Comparison of ENCODE assay signal across 12 cellular contexts in the genomic region with DNA sequence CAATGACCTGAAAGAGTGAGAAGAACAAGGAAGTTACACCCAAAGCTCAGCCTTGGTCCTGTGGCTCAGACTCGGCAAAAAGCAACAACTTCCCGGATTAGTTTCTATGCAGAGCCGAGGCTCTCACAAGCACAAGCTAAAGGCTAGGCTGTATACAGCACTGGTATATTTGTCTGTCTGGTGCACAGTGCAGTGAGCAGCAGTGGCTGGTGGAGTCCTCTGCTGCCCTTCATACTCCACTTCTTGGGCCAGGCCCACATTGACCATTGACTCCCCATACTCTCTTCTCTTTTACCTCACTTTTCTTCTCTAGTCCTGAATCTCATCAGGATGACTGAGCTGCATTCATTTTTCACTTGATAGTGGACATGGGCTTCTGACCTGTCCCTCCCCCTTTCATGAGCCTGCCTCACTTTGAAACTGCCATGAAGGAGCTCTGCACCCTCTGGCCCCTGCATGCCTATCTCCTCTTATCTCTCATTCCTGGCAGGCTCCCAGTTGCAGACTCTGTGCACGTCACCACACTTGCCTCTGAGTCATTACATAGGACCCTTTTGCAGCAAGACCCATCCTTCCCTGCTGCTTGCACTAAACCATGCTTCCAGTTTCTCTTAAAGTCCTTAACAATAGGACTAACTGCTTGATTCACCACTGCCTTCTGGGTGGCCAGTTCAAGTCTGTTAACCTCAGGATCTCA.
DNase-seq lines count a peak whose midpoint lies in the region; ATAC-seq and TF ChIP-seq lines count a peak whose summit lies in the region.
"Had no signal": no experiment of that assay in that cellular context is flagged by ENCODE, and none has a peak within 500 bp of the region (broad histone marks: within the 10 kb centered on the region; RNA-seq: fewer than 3 reads in every experiment).

No MANE protein-coding gene starts in this region.

- TF ChIP-seq CTCF in cardiac fibroblast (IDR thresholded peaks at IDR 0.05; ENCODE audit: low read depth, low read length) (no peak), osteoblast (IDR thresholded peaks at IDR 0.05; ENCODE audit: extremely low read depth, low read depth, low read length) (no peak)

- peaks cover 33% of the 10 kb centered on the region for H3K4me1 ChIP-seq in mesodermal cell (ENCODE audit: control insufficient read depth, insufficient read depth, low read length, poor library complexity, severe bottlenecking)
- peaks cover 22% of the 10 kb centered on the region for H3K4me1 ChIP-seq in osteoblast (ENCODE audit: insufficient read depth, low read length)
- H3K4me1 ChIP-seq: psoas muscle had no signal

- H2AFZ ChIP-seq in osteoblast (ENCODE audit: low read length): no peak overlapping the region

- H3K79me2 ChIP-seq in osteoblast (ENCODE audit: insufficient read depth, low read length): no peaks in the 10 kb centered on the region

- 72 to 78% methylated on average over 4 of the region's 4 CpGs for WGBS in mesodermal cell (ENCODE audit: insufficient coverage in 2 of 2), 2 experiments

- H3K4me3 ChIP-seq in cardiac fibroblast (replicated peaks in 1 of 2; ENCODE audit: low read depth in 2 of 2, low read length in 2 of 2) (no peak overlapping the region), mesodermal cell (ENCODE audit: extremely low read depth, insufficient read depth, low read length, poor library complexity, severe bottlenecking) (no peak overlapping the region), osteoblast (ENCODE audit: insufficient read depth, low read length) (no peak overlapping the region)
- H3K4me3 ChIP-seq: psoas muscle had no signal

- DNase-seq in EL (peak; percentile 96), OCI-M1 (lab: John Stamatoyannopoulos, UW) (peak; percentile 52), cardiac fibroblast (ENCODE audit: low read depth in 2 of 2) (peak; percentile 19 to 83), osteoblast (ENCODE audit: insufficient read length, low spot score, missing footprints) (no peak), NCI-H2029 (lab: John Stamatoyannopoulos, UW) (no peak)
- DNase-seq: activated CD4-positive, alpha-beta memory T cell treated with anti-CD3 and anti-CD28 coated beads for 36 hours; CD4-positive, alpha-beta memory T cell; NCI-H187; psoas muscle had no signal

- ATAC-seq in HG02798 (IDR thresholded peaks at IDR 0.05; ENCODE audit: poor library complexity, unreplicated experiment): no peak
- ATAC-seq: esophagus mucosa, psoas muscle had no signal

- no peaks in the 10 kb centered on the region for H3K9me3 ChIP-seq in mesodermal cell (ENCODE audit: control insufficient read depth, low read length)
- no peaks in the 10 kb centered on the region for H3K9me3 ChIP-seq in osteoblast (ENCODE audit: low read depth, low read length)
- H3K9me3 ChIP-seq: psoas muscle had no signal

- no peaks in the 10 kb centered on the region for H4K20me1 ChIP-seq in osteoblast (ENCODE audit: insufficient read depth, low read length)

- no peaks in the 10 kb centered on the region for H3K27me3 ChIP-seq in osteoblast (ENCODE audit: insufficient read depth, low read length)

- H3K27ac ChIP-seq in mesodermal cell (ENCODE audit: low read depth, low read length, severe bottlenecking) (peak overlapping the region; percentile 70), osteoblast (ENCODE audit: low read depth, low read length) (no peak overlapping the region)
- H3K27ac ChIP-seq: psoas muscle had no signal

- H3K36me3 ChIP-seq in mesodermal cell (ENCODE audit: control insufficient read depth, insufficient read depth, low read length) (no peaks in the 10 kb centered on the region), osteoblast (ENCODE audit: insufficient read depth, low read length) (no peaks in the 10 kb centered on the region)

- H3K4me2 ChIP-seq in osteoblast (ENCODE audit: insufficient read depth, low read length): no peak overlapping the region

Comparison
In these comparisons a context has a peak if more than half of its experiments do, and no peak if none do; other contexts are left out.
1. DNase-seq: peak in EL (single experiment), OCI-M1 (single experiment) and cardiac fibroblast (2 of 2); none in osteoblast (single experiment) and NCI-H2029 (single experiment).